ENCODE assay signal across 15 cellular contexts in the genomic region with DNA sequence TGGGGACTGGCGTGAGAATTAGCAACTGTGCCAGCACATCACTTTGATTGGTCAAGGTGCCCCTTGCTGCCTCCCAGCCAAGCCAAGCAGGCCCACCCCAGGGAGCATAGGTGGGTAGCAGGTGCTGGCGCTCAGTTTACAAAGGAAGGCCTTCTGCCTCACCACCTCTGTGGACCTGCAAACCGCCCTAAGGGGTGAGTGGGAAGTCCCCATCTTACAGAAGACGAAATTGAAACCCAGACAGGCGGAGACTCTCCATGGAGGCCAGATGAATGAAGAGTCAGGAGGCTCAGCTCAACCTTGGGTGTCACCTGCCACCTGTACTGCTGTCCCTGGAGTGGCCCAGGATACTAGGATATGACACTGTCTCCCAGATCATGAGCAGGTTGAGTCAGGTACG. TPM values are rescaled to one million over a fixed set of nuclear protein-coding genes. Genes with fewer than 3 reads are reported as not detected.
DNase-seq lines count a peak whose midpoint lies in the region; ATAC-seq lines count a peak whose summit lies in the region.
"Had no signal": no experiment of that assay in that cellular context is flagged by ENCODE, and none has a peak within 500 bp of the region (broad histone marks: within the 10 kb centered on the region; RNA-seq: fewer than 3 reads in every experiment).

No MANE protein-coding gene starts in this region.

- no peak for DNase-seq in activated CD4-positive, alpha-beta T cell treated with anti-CD3 and anti-CD28 coated beads for 36 hours
- DNase-seq in activated CD4-positive, alpha-beta T cell treated with anti-CD3 and anti-CD28 coated beads, Interleukin-2, amount 50 U/mL, for 1 hour = no peak
- DNase-seq in mesenteric fat pad (ENCODE audit: low spot score) = peak; percentile 22
- DNase-seq in NCI-H1048 (lab: John Stamatoyannopoulos, UW) = no peak
- no peak for DNase-seq in DMS153 treated with DMSO at 0.1 percent for 48 hours (lab: John Stamatoyannopoulos, UW; ENCODE audit: unreplicated experiment)
- DNase-seq: 8988T; activated CD4-positive, alpha-beta T cell treated with anti-CD3 and anti-CD28 coated beads for 4 hours; activated naive CD4-positive, alpha-beta T cell treated with anti-CD3 and anti-CD28 coated beads for 36 hours; cerebellar nuclear complex; DMS 273 treated with DMSO at 0.1 percent for 48 hours; NCI-H526 treated with DMSO at 0.1 percent for 48 hours had no signal

- H3K36me3 Mint-ChIP-seq in activated CD4-positive, alpha-beta T cell treated with anti-CD3 and anti-CD28 coated beads for 36 hours (ENCODE audit: low read depth) = no peaks in the 10 kb centered on the region

- intact Hi-C loops in activated CD4-positive, alpha-beta T cell treated with anti-CD3 and anti-CD28 coated beads for 36 hours (cut with DNase I, micrococcal nuclease) = no loop called here

- no peak overlapping the region for H3K27ac Mint-ChIP-seq in activated CD4-positive, alpha-beta T cell treated with anti-CD3 and anti-CD28 coated beads for 36 hours
- H3K27ac Mint-ChIP-seq: activated naive CD4-positive, alpha-beta T cell treated with anti-CD3 and anti-CD28 coated beads for 36 hours had no signal

- H3K27me3 Mint-ChIP-seq in activated CD4-positive, alpha-beta T cell treated with anti-CD3 and anti-CD28 coated beads for 36 hours = peaks cover 9% of the 10 kb centered on the region

- POLR2A ChIA-PET in activated CD4-positive, alpha-beta T cell treated with anti-CD3 and anti-CD28 coated beads for 36 hours (lab: Charles Lee) = no interaction called here

- H3K4me1 Mint-ChIP-seq in activated CD4-positive, alpha-beta T cell treated with anti-CD3 and anti-CD28 coated beads for 36 hours = no peaks in the 10 kb centered on the region

- CTCF ChIA-PET in activated CD4-positive, alpha-beta T cell treated with anti-CD3 and anti-CD28 coated beads for 36 hours (lab: Charles Lee) = no interaction called here

- no peak overlapping the region for H3K4me3 Mint-ChIP-seq in activated CD4-positive, alpha-beta T cell treated with anti-CD3 and anti-CD28 coated beads for 36 hours
- H3K4me3 Mint-ChIP-seq: activated naive CD4-positive, alpha-beta T cell treated with anti-CD3 and anti-CD28 coated beads for 36 hours had no signal

- H3K9me3 Mint-ChIP-seq in activated CD4-positive, alpha-beta T cell treated with anti-CD3 and anti-CD28 coated beads for 36 hours (ENCODE audit: low read depth) = no peaks in the 10 kb centered on the region
- H3K9me3 Mint-ChIP-seq: activated naive CD4-positive, alpha-beta T cell treated with anti-CD3 and anti-CD28 coated beads for 36 hours had no signal

- peak; percentile 47 for ATAC-seq in activated CD4-positive, alpha-beta T cell treated with anti-CD3 and anti-CD28 coated beads for 36 hours
- ATAC-seq in GM21447 (IDR thresholded peaks at IDR 0.05; ENCODE audit: unreplicated experiment) = peak; percentile 70
- peak; percentile 63 for ATAC-seq in HG03066 (IDR thresholded peaks at IDR 0.05; ENCODE audit: low read depth, unreplicated experiment)
- ATAC-seq in GM21381 (IDR thresholded peaks at IDR 0.05; ENCODE audit: unreplicated experiment) = no peak

RNA-seq across cellular contexts. Expression of a gene that starts 21.5 kb away (rescaled TPM):
- not detected for total RNA-seq in activated CD4-positive, alpha-beta T cell treated with anti-CD3 and anti-CD28 coated beads for 36 hours
- not detected for total RNA-seq in mesenteric fat pad
- total RNA-seq: activated naive CD4-positive, alpha-beta T cell treated with anti-CD3 and anti-CD28 coated beads for 36 hours; skeletal muscle tissue had no signal

RNA-seq across cellular contexts. Expression of a gene that starts 50.3 kb away (rescaled TPM):
- under 1 TPM in 1 of 2 experiments, not detected in 1; 0.32 TPM for total RNA-seq in activated CD4-positive, alpha-beta T cell treated with anti-CD3 and anti-CD28 coated beads for 36 hours
- not detected for total RNA-seq in mesenteric fat pad

RNA-seq across cellular contexts. Expression of a gene that starts 52.3 kb away (rescaled TPM):
- not detected for total RNA-seq in activated CD4-positive, alpha-beta T cell treated with anti-CD3 and anti-CD28 coated beads for 36 hours
- total RNA-seq in mesenteric fat pad = not detected
- total RNA-seq: activated naive CD4-positive, alpha-beta T cell treated with anti-CD3 and anti-CD28 coated beads for 36 hours; skeletal muscle tissue had no signal

RNA-seq across cellular contexts. Expression of a gene that starts 52.4 kb away (rescaled TPM):
- not detected for total RNA-seq in activated CD4-positive, alpha-beta T cell treated with anti-CD3 and anti-CD28 coated beads for 36 hours
- not detected for total RNA-seq in mesenteric fat pad
- total RNA-seq: activated naive CD4-positive, alpha-beta T cell treated with anti-CD3 and anti-CD28 coated beads for 36 hours; skeletal muscle tissue had no signal
